Comparison of ENCODE assay signal across 31 cellular contexts in the genomic region with DNA sequence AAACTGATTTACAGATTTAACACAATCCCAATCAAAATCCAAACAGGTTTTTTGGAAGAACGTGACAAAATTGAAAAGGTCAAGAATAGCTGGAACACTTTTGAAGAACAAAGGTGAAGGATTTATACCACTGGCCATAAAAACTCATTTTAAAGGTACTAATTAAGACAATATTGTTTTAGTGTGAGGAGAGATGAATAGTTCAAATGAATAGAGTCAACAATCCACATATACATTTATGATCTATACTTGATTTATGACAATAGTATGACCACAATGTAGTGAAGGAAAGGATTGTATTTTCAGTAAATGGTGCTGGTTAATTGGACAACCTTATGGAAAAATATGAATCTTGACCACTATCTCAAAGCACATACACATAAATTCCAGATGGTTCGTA. TPM values are rescaled to one million over a fixed set of nuclear protein-coding genes. Genes with fewer than 3 reads are reported as not detected.
"Had no signal": no experiment of that assay in that cellular context is flagged by ENCODE, and none has a peak within 500 bp of the region (broad histone marks: within the 10 kb centered on the region; RNA-seq: fewer than 3 reads in every experiment).

No MANE protein-coding gene starts in this region.

- DNase-seq: stimulated activated CD4-positive, alpha-beta T cell treated with anti-CD3 and anti-CD28 coated beads, Interleukin-2, amount 100 ng/mL, for 48 hours; stimulated activated CD4-positive, alpha-beta T cell treated with anti-CD3 and anti-CD28 coated beads, Interleukin-4, amount 100 ng/mL, for 1 hour; stimulated activated CD4-positive, alpha-beta T cell treated with anti-CD3 and anti-CD28 coated beads, Interleukin-4, amount 100 ng/mL, for 24 hours; stimulated activated CD4-positive, alpha-beta T cell treated with anti-CD3 and anti-CD28 coated beads, Interleukin-4, amount 100 ng/mL, for 4 hours; stimulated activated CD8-positive, alpha-beta memory T cell treated with anti-CD3 and anti-CD28 coated beads, Interleukin-4, amount 100 ng/mL, for 48 hours; stimulated activated naive B cell treated with anti-CD40 and anti-IgM and Interleukin-4, amounts not matched to agents 10 μg/mL and 1 μg/mL and 100 μg/mL, for 72 hours; stimulated activated naive CD4-positive, alpha-beta T cell; stimulated activated naive CD4-positive, alpha-beta T cell treated with Interleukin-2 at 50 U/mL for 16 hours; stimulated activated naive CD8-positive, alpha-beta T cell treated with anti-CD3 and anti-CD28 coated beads, Interleukin-15, amount 100 ng/mL, for 72 hours; stimulated activated naive CD8-positive, alpha-beta T cell treated with anti-CD3 and anti-CD28 coated beads, Interleukin-15, Interleukin-2, amounts not matched to agents 100 U/mL and 50 U/mL, for 24 hours; stomach; substantia nigra; testis; thyroid gland; tibial artery; transverse colon; trophoblast cell; upper lobe of left lung; upper lobe of right lung; uterus had no signal

- H3K27ac Mint-ChIP-seq: stimulated activated effector memory CD8-positive, alpha-beta T cell treated with anti-CD3 and anti-CD28 coated beads, Interleukin-12 subunit alpha, Interleukin-12 subunit beta, amount 100 ng/mL, for 72 hours; stimulated activated memory B cell treated with anti-CD40 and anti-IgM and Interleukin-4, amounts not matched to agents 10 μg/mL and 1 μg/mL and 100 μg/mL, for 72 hours; stimulated activated naive B cell treated with anti-CD40 and anti-IgM and Interleukin-4, amounts not matched to agents 10 μg/mL and 1 μg/mL and 100 μg/mL, for 72 hours; stimulated activated naive CD8-positive, alpha-beta T cell treated with anti-CD3 and anti-CD28 coated beads, Interleukin-15, amount 100 ng/mL, for 72 hours; stimulated activated naive CD8-positive, alpha-beta T cell treated with anti-CD3 and anti-CD28 coated beads, Interleukin-15, Interleukin-2, amounts not matched to agents 100 ng/mL and 50 ng/mL, for 24 hours; type B pancreatic cell had no signal

- H3K4me1 ChIP-seq: stomach, suprapubic skin, testis, thyroid gland, tibial artery, tibial nerve, upper lobe of left lung, upper lobe of right lung, uterus, vagina had no signal

- H3K4me3 ChIP-seq: stomach, suprapubic skin, testis, thoracic aorta, thyroid gland, tibial artery, tibial nerve, transverse colon, upper lobe of left lung, upper lobe of right lung, uterus, vagina had no signal

- H3K27me3 ChIP-seq: stomach, suprapubic skin, testis, thyroid gland, tibial artery, tibial nerve, transverse colon, upper lobe of left lung, upper lobe of right lung, uterus, vagina had no signal

- H3K4me1 Mint-ChIP-seq: stimulated activated effector memory CD8-positive, alpha-beta T cell treated with anti-CD3 and anti-CD28 coated beads, Interleukin-12 subunit alpha, Interleukin-12 subunit beta, amount 100 ng/mL, for 72 hours; stimulated activated memory B cell treated with anti-CD40 and anti-IgM and Interleukin-4, amounts not matched to agents 10 μg/mL and 1 μg/mL and 100 μg/mL, for 72 hours; stimulated activated naive B cell treated with anti-CD40 and anti-IgM and Interleukin-4, amounts not matched to agents 10 μg/mL and 1 μg/mL and 100 μg/mL, for 72 hours; stimulated activated naive CD8-positive, alpha-beta T cell treated with anti-CD3 and anti-CD28 coated beads, Interleukin-15, amount 100 ng/mL, for 72 hours had no signal

- H3K27ac ChIP-seq: stomach, suprapubic skin, testis, thoracic aorta, thyroid gland, tibial artery, tibial nerve, transverse colon, upper lobe of left lung, upper lobe of right lung, uterus, vagina had no signal

- H3K4me3 Mint-ChIP-seq: stimulated activated effector memory CD8-positive, alpha-beta T cell treated with anti-CD3 and anti-CD28 coated beads, Interleukin-12 subunit alpha, Interleukin-12 subunit beta, amount 100 ng/mL, for 72 hours; stimulated activated memory B cell treated with anti-CD40 and anti-IgM and Interleukin-4, amounts not matched to agents 10 μg/mL and 1 μg/mL and 100 μg/mL, for 72 hours; stimulated activated naive B cell treated with anti-CD40 and anti-IgM and Interleukin-4, amounts not matched to agents 10 μg/mL and 1 μg/mL and 100 μg/mL, for 72 hours; stimulated activated naive CD8-positive, alpha-beta T cell treated with anti-CD3 and anti-CD28 coated beads, Interleukin-15, amount 100 ng/mL, for 72 hours; stimulated activated naive CD8-positive, alpha-beta T cell treated with anti-CD3 and anti-CD28 coated beads, Interleukin-15, Interleukin-2, amounts not matched to agents 100 ng/mL and 50 ng/mL, for 24 hours; type B pancreatic cell had no signal

- H3K36me3 Mint-ChIP-seq: stimulated activated effector memory CD8-positive, alpha-beta T cell treated with anti-CD3 and anti-CD28 coated beads, Interleukin-12 subunit alpha, Interleukin-12 subunit beta, amount 100 ng/mL, for 72 hours; stimulated activated memory B cell treated with anti-CD40 and anti-IgM and Interleukin-4, amounts not matched to agents 10 μg/mL and 1 μg/mL and 100 μg/mL, for 72 hours; stimulated activated naive B cell treated with anti-CD40 and anti-IgM and Interleukin-4, amounts not matched to agents 10 μg/mL and 1 μg/mL and 100 μg/mL, for 72 hours; type B pancreatic cell had no signal

- H3K36me3 ChIP-seq: stomach, suprapubic skin, thoracic aorta, thyroid gland, tibial artery, tibial nerve, transverse colon, upper lobe of left lung, upper lobe of right lung, uterus, vagina had no signal

- H3K27me3 Mint-ChIP-seq: type B pancreatic cell had no signal

- H3K9me3 Mint-ChIP-seq: stimulated activated effector memory CD8-positive, alpha-beta T cell treated with anti-CD3 and anti-CD28 coated beads, Interleukin-12 subunit alpha, Interleukin-12 subunit beta, amount 100 ng/mL, for 72 hours; stimulated activated memory B cell treated with anti-CD40 and anti-IgM and Interleukin-4, amounts not matched to agents 10 μg/mL and 1 μg/mL and 100 μg/mL, for 72 hours; stimulated activated naive B cell treated with anti-CD40 and anti-IgM and Interleukin-4, amounts not matched to agents 10 μg/mL and 1 μg/mL and 100 μg/mL, for 72 hours; stimulated activated naive CD8-positive, alpha-beta T cell treated with anti-CD3 and anti-CD28 coated beads, Interleukin-15, amount 100 ng/mL, for 72 hours; stimulated activated naive CD8-positive, alpha-beta T cell treated with anti-CD3 and anti-CD28 coated beads, Interleukin-15, Interleukin-2, amounts not matched to agents 100 ng/mL and 50 ng/mL, for 24 hours had no signal

- ATAC-seq: stimulated activated effector memory CD8-positive, alpha-beta T cell treated with anti-CD3 and anti-CD28 coated beads, Interleukin-12 subunit alpha, Interleukin-12 subunit beta, amount 100 ng/mL, for 72 hours; stimulated activated memory B cell treated with anti-CD40 and anti-IgM and Interleukin-4, amounts not matched to agents 10 μg/mL and 1 μg/mL and 100 μg/mL, for 72 hours; stimulated activated naive B cell treated with anti-CD40 and anti-IgM and Interleukin-4, amounts not matched to agents 10 μg/mL and 1 μg/mL and 100 μg/mL, for 72 hours; stimulated activated naive CD8-positive, alpha-beta T cell treated with anti-CD3 and anti-CD28 coated beads, Interleukin-15, amount 100 ng/mL, for 72 hours; stimulated activated naive CD8-positive, alpha-beta T cell treated with anti-CD3 and anti-CD28 coated beads, Interleukin-15, Interleukin-2, amounts not matched to agents 100 U/mL and 50 U/mL, for 24 hours; upper lobe of right lung had no signal

- H3K9me3 ChIP-seq: suprapubic skin, testis, thoracic aorta, thyroid gland, transverse colon, upper lobe of right lung, uterus, vagina had no signal

RNA-seq across cellular contexts. Expression of a gene that starts 29.3 kb away (rescaled TPM):
- total RNA-seq: stomach, suprapubic skin, tibial nerve, upper lobe of right lung, ureter, vagina had no signal
- polyA plus RNA-seq: stomach, thymus, urinary bladder had no signal
